8 cellular contexts compared by ENCODE assay signal in genomic region chr7:134710854-134711624, GRCh38.
A peak's percentile ranks its signal among the peaks of the same experiment; 100 is the strongest.
DNase-seq lines count a peak whose midpoint lies in the region; ATAC-seq and TF ChIP-seq lines count a peak whose summit lies in the region.

No MANE protein-coding gene starts in this region.

- peak overlapping the region; percentile 90 for H3K27ac ChIP-seq in SJSA1

- H3K27ac Mint-ChIP-seq in mesothelial cell of epicardium = peak overlapping the region; percentile 83

- H3K4me1 Mint-ChIP-seq in mesothelial cell of epicardium = peaks cover 28% of the 10 kb centered on the region

- H3K9me3 ChIP-seq in SJSA1 (replicated peaks) = no peaks in the 10 kb centered on the region

- peaks cover 66% of the 10 kb centered on the region for H3K4me1 ChIP-seq in SJSA1 (replicated peaks)

- no peaks in the 10 kb centered on the region for H3K27me3 Mint-ChIP-seq in mesothelial cell of epicardium (ENCODE audit: low read depth)

- no peak overlapping the region for H3K4me3 Mint-ChIP-seq in mesothelial cell of epicardium

- DNase-seq in SJSA1 (ENCODE audit: low read depth in 1 of 2, low spot score in 2 of 2) (peak; percentile 69 to 82), mesothelial cell of epicardium (ENCODE audit: low spot score in 2 of 2, unreplicated experiment in 2 of 2) (no peak), NCI-H2227 (lab: John Stamatoyannopoulos, UW; ENCODE audit: unreplicated experiment) (no peak), HCEC 1CT (no peak)
- DNase-seq in activated T-helper 1 cell treated with anti-CD3 and anti-CD28 coated beads, Interleukin-2, amount 50 U/mL, for 16 hours (ENCODE audit: low read depth in 1 of 2, low spot score in 1 of 2) = peak; percentile 4 to 10
- DNase-seq in stimulated activated naive CD4-positive, alpha-beta T cell treated with Interleukin-2 at 50 U/mL for 16 hours (lab: John Stamatoyannopoulos, UW) = peak; percentile 20

- no peaks in the 10 kb centered on the region for H3K27me3 ChIP-seq in SJSA1 (replicated peaks)

- H3K4me3 ChIP-seq in SJSA1 = peak overlapping the region; percentile 23

- peaks cover 24% of the 10 kb centered on the region for H3K36me3 ChIP-seq in SJSA1

- H3K36me3 Mint-ChIP-seq in mesothelial cell of epicardium = no peaks in the 10 kb centered on the region

- ATAC-seq in HG02973 (IDR thresholded peaks at IDR 0.05; ENCODE audit: unreplicated experiment) = no peak
- no peak for ATAC-seq in HG03432 (IDR thresholded peaks at IDR 0.05; ENCODE audit: unreplicated experiment)

- no peaks in the 10 kb centered on the region for H3K9me3 Mint-ChIP-seq in mesothelial cell of epicardium

- TF ChIP-seq CTCF in mesothelial cell of epicardium (IDR thresholded peaks at IDR 0.05; ENCODE audit: unreplicated experiment) = no peak

Comparison
In these comparisons a context has a peak if more than half of its experiments do, and no peak if none do; other contexts are left out.
1. DNase-seq: peak in SJSA1 (2 of 2), activated T-helper 1 cell treated with anti-CD3 and anti-CD28 coated beads, Interleukin-2, amount 50 U/mL, for 16 hours (2 of 2) and stimulated activated naive CD4-positive, alpha-beta T cell treated with Interleukin-2 at 50 U/mL for 16 hours (single experiment); none in mesothelial cell of epicardium (0 of 2), NCI-H2227 (single experiment) and HCEC 1CT (single experiment).